18 cellular contexts compared by ENCODE assay signal in the genomic region with DNA sequence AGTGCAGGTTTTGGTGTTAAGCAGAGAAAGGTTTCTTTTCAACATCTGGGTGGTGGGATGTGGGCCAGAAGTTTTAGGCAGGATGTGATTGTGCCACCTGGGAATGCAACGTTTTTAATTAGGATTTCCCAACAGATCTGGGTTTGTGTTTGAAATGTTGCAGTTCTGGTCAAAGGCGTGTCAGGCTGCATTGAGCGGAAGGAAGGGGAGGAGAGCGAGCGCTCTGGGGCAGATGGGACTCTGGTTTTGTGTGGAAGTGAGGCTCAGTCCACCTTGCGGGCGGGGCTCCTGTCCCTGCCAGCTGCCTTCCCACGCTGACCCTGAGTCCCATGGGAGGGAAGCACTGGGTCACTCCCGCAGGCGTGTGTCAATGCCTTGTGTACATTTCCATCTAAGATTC.
DNase-seq lines count a peak whose midpoint lies in the region; TF ChIP-seq lines count a peak whose summit lies in the region.
"Had no signal": no experiment of that assay in that cellular context is flagged by ENCODE, and none has a peak within 500 bp of the region (broad histone marks: within the 10 kb centered on the region; RNA-seq: fewer than 3 reads in every experiment).

No MANE protein-coding gene starts in this region.

- TF ChIP-seq CTCF in MCF 10A (IDR thresholded peaks at IDR 0.05; ENCODE audit: unreplicated experiment) (no peak), glutamatergic neuron (IDR thresholded peaks at IDR 0.05; ENCODE audit: partially characterized antibody, unreplicated experiment) (no peak)

- DNase-seq in NCI-H748 (lab: John Stamatoyannopoulos, UW; ENCODE audit: unreplicated experiment) (peak; percentile 68), NCI-H748 treated with DMSO at 0.1 percent for 48 hours (lab: John Stamatoyannopoulos, UW) (no peak), COLO668 (lab: John Stamatoyannopoulos, UW; ENCODE audit: unreplicated experiment) (peak; percentile 13), MCF 10A (ENCODE audit: unreplicated experiment) (peak; percentile 61), glutamatergic neuron (peak; percentile 18), medulla oblongata (ENCODE audit: extremely low spot score) (no peak), cerebellum (ENCODE audit: low spot score) (no peak), NCI-H82 (lab: John Stamatoyannopoulos, UW) (no peak)
- DNase-seq: Calu3; CD4-positive, alpha-beta memory T cell; KG1; NCI-H1417 treated with DMSO at 0.1 percent for 48 hours; NCI-H2029; NCI-H345; NCI-H526; NK-92 treated with Interleukin-12 subunit alpha and Interleukin-12 subunit beta, amount 100 ng/mL, for 24 hours; Peyer's patch; SHP77 treated with DMSO at 0.1 percent for 48 hours had no signal

- no peaks in the 10 kb centered on the region for H3K27me3 Mint-ChIP-seq in MCF 10A (ENCODE audit: insufficient read depth, unreplicated experiment)
- H3K27me3 Mint-ChIP-seq in glutamatergic neuron (ENCODE audit: unreplicated experiment), result peaks cover 4% of the 10 kb centered on the region

- H3K4me1 Mint-ChIP-seq in MCF 10A (ENCODE audit: insufficient read depth, unreplicated experiment) (peaks cover 18% of the 10 kb centered on the region), glutamatergic neuron (ENCODE audit: low read depth, unreplicated experiment) (peaks cover 5% of the 10 kb centered on the region)
- H3K4me1 Mint-ChIP-seq: CD4-positive, alpha-beta memory T cell had no signal

- H3K4me3 Mint-ChIP-seq in MCF 10A (ENCODE audit: unreplicated experiment) (no peak overlapping the region), glutamatergic neuron (ENCODE audit: unreplicated experiment) (no peak overlapping the region)
- H3K4me3 Mint-ChIP-seq: CD4-positive, alpha-beta memory T cell had no signal

- H3K36me3 Mint-ChIP-seq in MCF 10A (ENCODE audit: insufficient read depth, unreplicated experiment) (no peaks in the 10 kb centered on the region), glutamatergic neuron (ENCODE audit: unreplicated experiment) (no peaks in the 10 kb centered on the region)
- H3K36me3 Mint-ChIP-seq: CD4-positive, alpha-beta memory T cell had no signal

- POLR2A ChIA-PET in MCF 10A (lab: Yijun Ruan, JAX), result no interaction called here

- peak overlapping the region; percentile 29 for H3K27ac Mint-ChIP-seq in MCF 10A (ENCODE audit: low read depth, unreplicated experiment)
- H3K27ac Mint-ChIP-seq in glutamatergic neuron (ENCODE audit: unreplicated experiment), result no peak overlapping the region
- H3K27ac Mint-ChIP-seq: CD4-positive, alpha-beta memory T cell had no signal

- CTCF ChIA-PET in MCF 10A (lab: Yijun Ruan, JAX), result no interaction called here

- H3K9me3 Mint-ChIP-seq in MCF 10A (ENCODE audit: unreplicated experiment) (no peaks in the 10 kb centered on the region), glutamatergic neuron (ENCODE audit: unreplicated experiment) (peaks cover 3% of the 10 kb centered on the region)

- intact Hi-C loops in MCF 10A (cut with micrococcal nuclease), result no loop called here

- no TSS peak for BruUV-seq in MCF 10A (replicated peaks; lab: Mats Ljungman, UMichigan)

Comparison
In these comparisons a context has a peak if more than half of its experiments do, and no peak if none do; other contexts are left out.
1. DNase-seq: peak in NCI-H748 (single experiment), COLO668 (single experiment), MCF 10A (single experiment) and glutamatergic neuron (single experiment); none in NCI-H748 treated with DMSO at 0.1 percent for 48 hours (single experiment), medulla oblongata (single experiment), cerebellum (single experiment) and NCI-H82 (single experiment).